Comparison of ENCODE assay signal across 9 cellular contexts in the genomic region with DNA sequence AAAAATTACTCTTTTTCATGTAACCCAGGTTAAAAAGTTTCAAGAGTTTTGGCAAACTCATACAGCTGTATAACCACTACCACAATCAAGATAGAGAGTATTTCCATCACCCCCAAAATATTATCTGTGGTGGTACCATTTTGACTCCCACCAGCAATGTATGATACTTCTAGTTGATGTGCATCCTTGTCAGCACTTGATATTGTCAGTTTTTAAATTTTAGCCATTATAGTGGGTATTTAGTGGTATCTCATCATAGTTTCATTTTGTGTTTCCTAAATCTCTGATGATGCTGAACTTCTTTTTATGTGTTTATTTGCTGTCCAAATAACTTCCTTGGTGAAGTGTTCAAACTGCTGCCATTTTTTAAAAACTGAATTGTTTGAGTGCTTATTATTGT. TPM values are rescaled to one million over a fixed set of nuclear protein-coding genes. Genes with fewer than 3 reads are reported as not detected.
"Had no signal": no experiment of that assay in that cellular context is flagged by ENCODE, and none has a peak within 500 bp of the region (broad histone marks: within the 10 kb centered on the region; RNA-seq: fewer than 3 reads in every experiment).

No MANE protein-coding gene starts in this region.

- H3K4me3 ChIP-seq: GM23338, HAP-1 had no signal

- H3K9me3 ChIP-seq: HAP-1 had no signal

- H2AFZ ChIP-seq: GM23338 had no signal

- H3K4me1 ChIP-seq: HAP-1 had no signal

- DNase-seq: H7, HFFc6, Kasumi-1, KG1 had no signal

- H3K27ac ChIP-seq: HL-60 had no signal

- ATAC-seq: GM23338, HCT116 had no signal

- H3K36me3 ChIP-seq: HAP-1 had no signal

- H3K4me2 ChIP-seq: GM23338 had no signal

RNA-seq across cellular contexts. Expression of gene CTDSPL, which starts 14.6 kb away (rescaled TPM):
- polyA plus RNA-seq: IgD-negative memory B cell had no signal
